ENCODE assay signal across 8 cellular contexts in the genomic region with DNA sequence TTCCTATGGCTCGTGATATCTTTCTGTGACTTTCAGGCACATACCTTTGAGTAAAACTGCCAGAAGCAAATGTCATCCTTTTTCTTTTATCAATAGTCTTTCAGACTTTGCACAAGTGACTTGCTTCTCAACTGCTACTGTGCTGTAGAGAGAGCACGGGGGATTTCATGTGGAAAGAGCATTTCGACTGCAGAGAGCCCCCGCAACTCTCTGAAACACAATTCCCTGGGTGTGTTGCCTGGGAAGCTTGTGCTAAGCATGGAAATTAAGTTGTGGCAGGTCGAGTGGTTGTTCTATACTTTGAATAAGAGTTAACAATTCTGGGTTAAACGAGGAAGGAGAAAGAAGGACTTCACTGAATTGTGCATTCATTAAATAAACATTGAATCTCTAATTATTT.
"Had no signal": no experiment of that assay in that cellular context is flagged by ENCODE, and none has a peak within 500 bp of the region (broad histone marks: within the 10 kb centered on the region; RNA-seq: fewer than 3 reads in every experiment).

No MANE protein-coding gene starts in this region.

- H3K4me1 ChIP-seq: HAP-1 had no signal

- H3K36me3 ChIP-seq: HAP-1 had no signal

- H3K9me3 ChIP-seq: HAP-1 had no signal

- H3K27ac ChIP-seq: GM23248 had no signal

- DNase-seq: GM23248, GOT3, H7, H9, HCEC 1CT, HFFc6 had no signal

- H3K4me3 ChIP-seq: GM23248, GM23338, HAP-1 had no signal
